Comparison of ENCODE assay signal across 9 cellular contexts in genomic region chr12:59780605-59781135, GRCh38.
A peak's percentile ranks its signal among the peaks of the same experiment; 100 is the strongest.
DNase-seq lines count a peak whose midpoint lies in the region; ATAC-seq and TF ChIP-seq lines count a peak whose summit lies in the region.
"Had no signal": no experiment of that assay in that cellular context is flagged by ENCODE, and none has a peak within 500 bp of the region (broad histone marks: within the 10 kb centered on the region; RNA-seq: fewer than 3 reads in every experiment).

No MANE protein-coding gene starts in this region.

- DNase-seq in MCF 10A (ENCODE audit: unreplicated experiment) (peak; percentile 52), breast epithelium (ENCODE audit: low spot score in 2 of 2) (no peak), NT2/D1 (ENCODE audit: low read depth, low spot score) (peak; percentile 18), foreskin fibroblast (peak; percentile 9 to 43), type B pancreatic cell (ENCODE audit: extremely low spot score, unreplicated experiment) (no peak)
- DNase-seq in activated CD8-positive, alpha-beta memory T cell treated with anti-CD3 and anti-CD28 coated beads, Interleukin-2, amount 50 U/mL, for 4 hours: no peak
- DNase-seq in CD8-positive, alpha-beta T cell: no peak
- DNase-seq: NCI-H446 had no signal

- CTCF ChIA-PET in MCF 10A (lab: Yijun Ruan, JAX): interaction anchor here (0.6 to 0.7 kb wide), 2 partner anchors 45 to 199 kb away, joined by 4 read pairs; no protein-coding TSS in a partner anchor
- CTCF ChIA-PET in CD8-positive, alpha-beta T cell (lab: Charles Lee): no interaction called here

- H3K27me3 ChIP-seq in breast epithelium: no peaks in the 10 kb centered on the region
- H3K27me3 ChIP-seq in NT2/D1 (ENCODE audit: insufficient read depth, insufficient read length): no peaks in the 10 kb centered on the region
- no peaks in the 10 kb centered on the region for H3K27me3 ChIP-seq in CD8-positive, alpha-beta T cell (ENCODE audit: insufficient read depth, low read length)

- BruUV-seq in MCF 10A (replicated peaks; lab: Mats Ljungman, UMichigan): no TSS peak

- ATAC-seq in HG03097 (IDR thresholded peaks at IDR 0.05; ENCODE audit: low FRiP score, unreplicated experiment): no peak
- no peak for ATAC-seq in CD8-positive, alpha-beta T cell

- H3K4me1 Mint-ChIP-seq in MCF 10A (ENCODE audit: insufficient read depth, unreplicated experiment) (no peaks in the 10 kb centered on the region), type B pancreatic cell (ENCODE audit: unreplicated experiment) (no peaks in the 10 kb centered on the region)
- no peaks in the 10 kb centered on the region for H3K4me1 Mint-ChIP-seq in CD8-positive, alpha-beta T cell (ENCODE audit: low read depth)

- H3K27ac Mint-ChIP-seq in MCF 10A (ENCODE audit: low read depth, unreplicated experiment) (no peak overlapping the region), type B pancreatic cell (no peak overlapping the region)
- H3K27ac Mint-ChIP-seq in CD8-positive, alpha-beta T cell: no peak overlapping the region

- no peak overlapping the region for H3K4me3 ChIP-seq in breast epithelium
- no peak overlapping the region for H3K4me3 ChIP-seq in NT2/D1 (ENCODE audit: insufficient read length, low read depth)
- H3K4me3 ChIP-seq in foreskin fibroblast (ENCODE audit: low read depth in 1 of 2, low read length in 2 of 2): no peak overlapping the region
- no peak overlapping the region for H3K4me3 ChIP-seq in CD8-positive, alpha-beta T cell (ENCODE audit: low read depth, low read length)

- no peak for TF ChIP-seq POLR2A in breast epithelium (IDR thresholded peaks at IDR 0.05)

- intact Hi-C loops in MCF 10A (cut with micrococcal nuclease) (loop anchor here (1.0 kb wide), 3 partner anchors 183 to 377 kb away; no protein-coding TSS in a partner anchor), breast epithelium (cut with DNase I; ENCODE audit: low total_unique reads) (no loop called here)
- intact Hi-C loops in CD8-positive, alpha-beta T cell (cut with DNase I, micrococcal nuclease): no loop called here

- no peaks in the 10 kb centered on the region for H3K4me1 ChIP-seq in breast epithelium
- H3K4me1 ChIP-seq in NT2/D1 (ENCODE audit: insufficient read depth, insufficient read length): no peaks in the 10 kb centered on the region
- H3K4me1 ChIP-seq in CD8-positive, alpha-beta T cell (ENCODE audit: insufficient read depth, low read length): no peaks in the 10 kb centered on the region

- H3K36me3 Mint-ChIP-seq in MCF 10A (ENCODE audit: insufficient read depth, unreplicated experiment): no peaks in the 10 kb centered on the region
- no peaks in the 10 kb centered on the region for H3K36me3 Mint-ChIP-seq in type B pancreatic cell
- peaks cover 52% of the 10 kb centered on the region for H3K36me3 Mint-ChIP-seq in CD8-positive, alpha-beta T cell

- H3K9me3 ChIP-seq in breast epithelium: no peaks in the 10 kb centered on the region
- no peaks in the 10 kb centered on the region for H3K9me3 ChIP-seq in NT2/D1 (ENCODE audit: insufficient read depth, low read length)
- no peaks in the 10 kb centered on the region for H3K9me3 ChIP-seq in CD8-positive, alpha-beta T cell (ENCODE audit: low read length)

- no peaks in the 10 kb centered on the region for H3K9me3 Mint-ChIP-seq in MCF 10A (ENCODE audit: unreplicated experiment)
- no peaks in the 10 kb centered on the region for H3K9me3 Mint-ChIP-seq in type B pancreatic cell
- H3K9me3 Mint-ChIP-seq in CD8-positive, alpha-beta T cell: peaks cover 2% of the 10 kb centered on the region

- no peak overlapping the region for H3K4me3 Mint-ChIP-seq in MCF 10A (ENCODE audit: unreplicated experiment)
- H3K4me3 Mint-ChIP-seq in type B pancreatic cell: no peak overlapping the region
- H3K4me3 Mint-ChIP-seq in CD8-positive, alpha-beta T cell: no peak overlapping the region

- POLR2A ChIA-PET in MCF 10A (lab: Yijun Ruan, JAX): no interaction called here
- POLR2A ChIA-PET in CD8-positive, alpha-beta T cell (lab: Charles Lee): no interaction called here

- no peak overlapping the region for H3K27ac ChIP-seq in breast epithelium
- no peak overlapping the region for H3K27ac ChIP-seq in CD8-positive, alpha-beta T cell (ENCODE audit: low read depth, low read length)

- H3K36me3 ChIP-seq in breast epithelium (peaks cover 2% of the 10 kb centered on the region), NT2/D1 (ENCODE audit: insufficient read depth, insufficient read length, low read length) (no peaks in the 10 kb centered on the region)
- H3K36me3 ChIP-seq in CD8-positive, alpha-beta T cell (ENCODE audit: insufficient read depth, low read length): peaks cover 9% of the 10 kb centered on the region

- no peak overlapping the region for H3K9ac ChIP-seq in NT2/D1 (ENCODE audit: insufficient read length, low read depth)

- H3K27me3 Mint-ChIP-seq in MCF 10A (ENCODE audit: insufficient read depth, unreplicated experiment): no peaks in the 10 kb centered on the region
- H3K27me3 Mint-ChIP-seq in type B pancreatic cell: no peaks in the 10 kb centered on the region
- no peaks in the 10 kb centered on the region for H3K27me3 Mint-ChIP-seq in CD8-positive, alpha-beta T cell (ENCODE audit: low read depth)

- TF ChIP-seq CTCF in MCF 10A (IDR thresholded peaks at IDR 0.05; ENCODE audit: unreplicated experiment): peak; percentile 40
- no peak for TF ChIP-seq CTCF in breast epithelium (IDR thresholded peaks at IDR 0.05)
- peak; percentile 39 for TF ChIP-seq CTCF in foreskin fibroblast (IDR thresholded peaks at IDR 0.05; ENCODE audit: low read depth, low read length)
- peak; percentile 46 for TF ChIP-seq CTCF in type B pancreatic cell (conservative IDR thresholded peaks at IDR 0.05)
- TF ChIP-seq CTCF in CD8-positive, alpha-beta T cell (IDR thresholded peaks at IDR 0.05): no peak

Comparison
In these comparisons a context has a peak if more than half of its experiments do, and no peak if none do; other contexts are left out.
1. DNase-seq: peak in MCF 10A (single experiment), NT2/D1 (single experiment) and foreskin fibroblast (2 of 2); none in breast epithelium (0 of 2), type B pancreatic cell (single experiment), activated CD8-positive, alpha-beta memory T cell treated with anti-CD3 and anti-CD28 coated beads, Interleukin-2, amount 50 U/mL, for 4 hours (single experiment) and CD8-positive, alpha-beta T cell (0 of 7).
2. CTCF ChIP-seq: peak in MCF 10A (single experiment), foreskin fibroblast (single experiment) and type B pancreatic cell (single experiment); none in breast epithelium (0 of 3) and CD8-positive, alpha-beta T cell (single experiment).